Comparison of ENCODE assay signal across 8 cellular contexts in the genomic region with DNA sequence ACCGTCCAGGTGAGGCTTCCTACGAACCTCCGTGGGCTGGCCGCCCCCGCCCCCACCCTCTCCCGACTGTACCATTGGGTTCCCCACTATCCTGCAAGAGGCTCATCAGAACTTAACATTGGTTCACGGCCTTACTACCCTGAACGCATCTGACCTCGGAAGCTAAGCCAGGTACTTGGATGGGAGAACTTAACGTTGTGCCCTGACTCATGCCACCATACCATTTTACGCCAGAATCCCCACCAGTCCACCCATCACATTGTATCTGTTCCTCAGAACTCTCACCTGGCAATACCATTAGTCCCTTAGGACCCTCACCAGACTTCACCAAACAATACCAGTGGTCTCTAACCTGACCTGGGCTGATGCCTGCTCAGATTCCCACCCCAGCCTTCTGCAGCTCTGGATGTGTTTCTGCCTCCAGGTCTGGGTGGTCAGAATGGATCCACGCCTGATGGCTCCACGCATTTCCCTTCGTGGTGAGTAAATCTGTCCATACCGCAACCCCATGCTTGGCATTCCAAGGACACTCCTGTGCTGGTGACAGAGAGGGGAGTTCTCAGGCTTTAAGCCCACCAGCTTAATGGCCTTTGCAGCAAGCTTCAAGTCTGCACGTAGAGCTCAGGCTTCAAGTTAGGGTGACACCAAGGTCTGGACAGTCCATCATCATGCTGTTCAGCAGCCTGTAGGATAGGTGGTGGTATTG. TPM values are rescaled to one million over a fixed set of nuclear protein-coding genes. Genes with fewer than 3 reads are reported as not detected.
DNase-seq lines count a peak whose midpoint lies in the region; FAIRE-seq and TF ChIP-seq lines count a peak whose summit lies in the region.

No MANE protein-coding gene starts in this region.

- peaks cover 0 to 10% of the 10 kb centered on the region in 2 donors for H3K36me3 ChIP-seq in kidney (ENCODE audit: control insufficient read depth in 1 of 2, insufficient read depth in 2 of 2, low read length in 2 of 2)

- peaks cover 20 to 32% of the 10 kb centered on the region in 2 donors for H3K4me1 ChIP-seq in kidney (ENCODE audit: control insufficient read depth in 1 of 2, insufficient read depth in 1 of 2, low read depth in 1 of 2, low read length in 2 of 2)

- intact Hi-C loops in kidney (cut with DNase I), result no loop called here

- peak overlapping the region; percentile 86 for H3K4me3 Mint-ChIP-seq in activated naive CD8-positive, alpha-beta T cell treated with anti-CD3 and anti-CD28 coated beads for 36 hours

- DNase-seq in NCI-H82 (lab: John Stamatoyannopoulos, UW) (peak; percentile 62), NCI-H82 treated with DMSO at 0.1 percent for 48 hours (lab: John Stamatoyannopoulos, UW; ENCODE audit: unreplicated experiment) (no peak), kidney (no peak), substantia nigra (lab: John Stamatoyannopoulos, UW) (no peak), NCI-H146 treated with DMSO at 0.1 percent for 48 hours (lab: John Stamatoyannopoulos, UW; ENCODE audit: unreplicated experiment) (no peak), cerebellar nuclear complex (lab: John Stamatoyannopoulos, UW) (no peak), AG08396 (ENCODE audit: low spot score) (no peak)
- DNase-seq in activated naive CD8-positive, alpha-beta T cell treated with anti-CD3 and anti-CD28 coated beads for 36 hours, result no peak

- peaks cover 61% of the 10 kb centered on the region for H3K4me1 Mint-ChIP-seq in activated naive CD8-positive, alpha-beta T cell treated with anti-CD3 and anti-CD28 coated beads for 36 hours

- no peaks in the 10 kb centered on the region for H3K27me3 Mint-ChIP-seq in activated naive CD8-positive, alpha-beta T cell treated with anti-CD3 and anti-CD28 coated beads for 36 hours

- H3K36me3 Mint-ChIP-seq in activated naive CD8-positive, alpha-beta T cell treated with anti-CD3 and anti-CD28 coated beads for 36 hours, result peaks cover 41% of the 10 kb centered on the region

- no peaks in the 10 kb centered on the region for H3K9me3 ChIP-seq in kidney (ENCODE audit: control insufficient read depth in 1 of 2, low read length in 2 of 2)

- H3K4me3 ChIP-seq in kidney (ENCODE audit: low read length in 2 of 2), result peak overlapping the region; percentile 96 to 99

- FAIRE-seq in kidney (lab: Jason Lieb, UNC), result no peak

- peak overlapping the region; percentile 89 for H3K27ac Mint-ChIP-seq in activated naive CD8-positive, alpha-beta T cell treated with anti-CD3 and anti-CD28 coated beads for 36 hours

- TF ChIP-seq CTCF in kidney (IDR thresholded peaks at IDR 0.05; ENCODE audit: borderline replicate concordance, extremely low read depth, insufficient read depth), result no peak

- H3K9ac ChIP-seq in kidney (ENCODE audit: low read length in 2 of 2), result peak overlapping the region; percentile 92 to 99

- H3K9me3 Mint-ChIP-seq in activated naive CD8-positive, alpha-beta T cell treated with anti-CD3 and anti-CD28 coated beads for 36 hours, result no peaks in the 10 kb centered on the region

- H3K27ac ChIP-seq in kidney (ENCODE audit: low read depth in 2 of 2, low read length in 2 of 2) (peak overlapping the region; percentile 84 to 92), substantia nigra (ENCODE audit: low read depth, low read length, poor library complexity, severe bottlenecking) (peak overlapping the region; percentile 94)

RNA-seq across cellular contexts. Expression of gene TCTA, which starts 0.6 kb away (rescaled TPM):
- 10 to 100 TPM; 10.2 to 10.5 TPM for total RNA-seq in activated naive CD8-positive, alpha-beta T cell treated with anti-CD3 and anti-CD28 coated beads for 36 hours
- total RNA-seq in kidney, result 76.7 TPM
- 83.2 TPM for polyA plus RNA-seq in kidney (ENCODE audit: insufficient read depth, low read depth, low replicate concordance)

RNA-seq across cellular contexts. Expression of gene RHOA, which starts 1.0 kb away (rescaled TPM):
- 100 to 1,000 TPM; 414 to 420 TPM for total RNA-seq in activated naive CD8-positive, alpha-beta T cell treated with anti-CD3 and anti-CD28 coated beads for 36 hours
- 709 TPM for total RNA-seq in kidney
- polyA plus RNA-seq in kidney (ENCODE audit: insufficient read depth, low read depth, low replicate concordance), result 345 TPM

RNA-seq across cellular contexts. Expression of gene AMT, which starts 9.5 kb away (rescaled TPM):
- 1 to 10 TPM in 1 of 2 experiments, under 1 TPM in 1; 0.42 to 2.0 TPM for total RNA-seq in activated naive CD8-positive, alpha-beta T cell treated with anti-CD3 and anti-CD28 coated beads for 36 hours
- 15.2 TPM for total RNA-seq in kidney
- 44.1 TPM for polyA plus RNA-seq in kidney (ENCODE audit: insufficient read depth, low read depth, low replicate concordance)

RNA-seq across cellular contexts. Expression of gene NICN1, which starts 16.3 kb away (rescaled TPM):
- total RNA-seq in activated naive CD8-positive, alpha-beta T cell treated with anti-CD3 and anti-CD28 coated beads for 36 hours, result 1 to 10 TPM; 7.3 to 8.7 TPM
- 22.3 TPM for total RNA-seq in kidney
- polyA plus RNA-seq in kidney (ENCODE audit: insufficient read depth, low read depth, low replicate concordance), result 27.1 TPM

RNA-seq across cellular contexts. Expression of gene GPX1, which starts 54.6 kb away (rescaled TPM):
- total RNA-seq in activated naive CD8-positive, alpha-beta T cell treated with anti-CD3 and anti-CD28 coated beads for 36 hours, result 100 to 1,000 TPM; 237 to 242 TPM
- 375 TPM for total RNA-seq in kidney
- 454 TPM for polyA plus RNA-seq in kidney (ENCODE audit: insufficient read depth, low read depth, low replicate concordance)
